ENCODE assay signal across 21 cellular contexts in the genomic region with DNA sequence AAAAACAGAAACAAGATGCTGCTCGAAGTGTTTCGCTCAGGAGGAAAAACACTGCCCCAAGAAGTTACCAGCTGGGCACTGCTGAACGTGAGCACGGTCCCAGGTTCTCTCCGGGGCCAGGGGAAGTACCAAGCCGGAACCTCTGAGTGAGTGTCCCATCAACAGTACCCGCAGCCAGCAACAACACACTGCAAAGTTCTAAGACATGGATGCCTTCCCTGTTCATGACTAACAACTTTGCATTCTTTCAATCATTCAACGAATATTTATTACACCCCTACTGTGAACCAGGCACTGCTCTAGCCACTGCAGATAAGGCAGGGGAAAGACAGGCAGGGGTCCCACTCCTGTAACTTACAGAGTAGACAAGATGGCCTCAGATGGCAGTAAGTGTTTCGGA.
A peak's percentile ranks its signal among the peaks of the same experiment; 100 is the strongest.
DNase-seq lines count a peak whose midpoint lies in the region; ATAC-seq and TF ChIP-seq lines count a peak whose summit lies in the region.
"Had no signal": no experiment of that assay in that cellular context is flagged by ENCODE, and none has a peak within 500 bp of the region (broad histone marks: within the 10 kb centered on the region; RNA-seq: fewer than 3 reads in every experiment).

No MANE protein-coding gene starts in this region.

- TF ChIP-seq CTCF in IMR-90 (conservative IDR thresholded peaks at IDR 0.05; ENCODE audit: low read depth, low read length) (no peak), glutamatergic neuron (IDR thresholded peaks at IDR 0.05; ENCODE audit: partially characterized antibody, unreplicated experiment) (no peak), GM10248 (IDR thresholded peaks at IDR 0.05; ENCODE audit: control extremely low read depth, extremely low read depth, low read depth, missing control alignments) (no peak)

- H3K9me3 ChIP-seq in IMR-90 (ENCODE audit: control insufficient read depth, insufficient read depth, low read length): 0 out of 2 replicates have a peak, but pooled peaks cover 2% of the 10 kb centered on the region
- H3K9me3 ChIP-seq: colonic mucosa, pancreas, thyroid gland had no signal

- H3K36me3 Mint-ChIP-seq in glutamatergic neuron (ENCODE audit: unreplicated experiment): no peaks in the 10 kb centered on the region
- H3K36me3 Mint-ChIP-seq in effector memory CD8-positive, alpha-beta T cell (ENCODE audit: insufficient read depth): no peaks in the 10 kb centered on the region

- H3K27ac ChIP-seq in IMR-90 (ENCODE audit: insufficient read depth, low read length): no peak overlapping the region
- H3K27ac ChIP-seq: colonic mucosa, pancreas, thyroid gland had no signal

- H4K8ac ChIP-seq in IMR-90 (ENCODE audit: low read depth in 2 of 2, low read length in 2 of 2): peak overlapping the region in 1 of 2 experiments; percentile 52; a peak in 1 of 4 replicates

- peaks cover 6% of the 10 kb centered on the region; the same call in 1 of the 2 replicates for H3K36me3 ChIP-seq in IMR-90 (ENCODE audit: control insufficient read depth, insufficient read depth, low read length)
- H3K36me3 ChIP-seq: colonic mucosa, pancreas, thyroid gland had no signal

- no peak for TF ChIP-seq RAD21 in IMR-90 (IDR thresholded peaks at IDR 0.05; ENCODE audit: low read length)

- no peak overlapping the region for H3K4me3 ChIP-seq in IMR-90 (ENCODE audit: insufficient read depth, low read depth, low read length)
- H3K4me3 ChIP-seq: colonic mucosa, GM12878, pancreas, thyroid gland had no signal

- H3K18ac ChIP-seq in IMR-90 (ENCODE audit: low read depth, low read length): no peak overlapping the region

- no peak overlapping the region for H4K5ac ChIP-seq in IMR-90 (ENCODE audit: low read depth, low read length)

- H3K4me1 Mint-ChIP-seq in glutamatergic neuron (ENCODE audit: low read depth, unreplicated experiment): peaks cover 40% of the 10 kb centered on the region
- H3K4me1 Mint-ChIP-seq in effector memory CD8-positive, alpha-beta T cell (ENCODE audit: low read depth in 2 of 2): peaks cover 2 to 4% of the 10 kb centered on the region in 2 donors

- H3K14ac ChIP-seq in IMR-90 (replicated peaks; ENCODE audit: low read depth, low read length): peak overlapping the region; percentile 65

- intact Hi-C loops in IMR-90 (cut with micrococcal nuclease): no loop called here

- CTCF ChIA-PET in IMR-90 (lab: Yijun Ruan, JAX) (interaction anchor here (0.6 kb wide), 1 partner anchor 21 kb away, joined by 3 read pairs; no protein-coding TSS in a partner anchor), GM10248 (lab: Yijun Ruan, JAX) (interaction anchor here (1.0 to 4.2 kb wide), 8 partner anchors 10 to 83 kb away, joined by 3 to 19 read pairs (median 4); no protein-coding TSS in a partner anchor)

- peaks cover 9 to 15% of the 10 kb centered on the region in 2 experiments; a peak in 3 of 4 replicates for H3K79me1 ChIP-seq in IMR-90 (ENCODE audit: low read depth in 1 of 2, low read length in 2 of 2)

- TF ChIP-seq POLR2A in IMR-90 (IDR thresholded peaks at IDR 0.05; ENCODE audit: low read depth, low read length): no peak

- H3K4me1 ChIP-seq in IMR-90 (ENCODE audit: control insufficient read depth, insufficient read depth, low read length): peaks cover 2% of the 10 kb centered on the region
- H3K4me1 ChIP-seq: colonic mucosa, pancreas had no signal

- no peak overlapping the region for H3K23ac ChIP-seq in IMR-90 (ENCODE audit: low read depth, low read length)

- POLR2A ChIA-PET in IMR-90 (lab: Charles Lee; ENCODE audit: unreplicated experiment): no interaction called here
- POLR2A ChIA-PET in GM10248 (lab: Yijun Ruan, JAX): no interaction called here

- no TSS peak for BruUV-seq in IMR-90 (replicated peaks; lab: Mats Ljungman, UMichigan)

- dilution Hi-C loops in IMR-90 (cut with HindIII; ENCODE audit: low sequenced_read_pairs, unreplicated experiment): no loop called here

- no peak overlapping the region for H2BK20ac ChIP-seq in IMR-90 (ENCODE audit: low read depth, low read length)

- H2AK5ac ChIP-seq in IMR-90 (ENCODE audit: low read depth, low read length): peak overlapping the region; percentile 43

- no peak overlapping the region for H3K4me2 ChIP-seq in IMR-90 (ENCODE audit: low read depth, low read length)

- H3K27me3 ChIP-seq in IMR-90 (ENCODE audit: control insufficient read depth, insufficient read depth, low read length): no peaks in the 10 kb centered on the region
- H3K27me3 ChIP-seq: colonic mucosa, pancreas, thyroid gland had no signal

- H3K27me3 Mint-ChIP-seq in glutamatergic neuron (ENCODE audit: unreplicated experiment): no peaks in the 10 kb centered on the region
- H3K27me3 Mint-ChIP-seq in effector memory CD8-positive, alpha-beta T cell: no peaks in the 10 kb centered on the region
- H3K27me3 Mint-ChIP-seq: activated naive CD8-positive, alpha-beta T cell had no signal

- H3K56ac ChIP-seq in IMR-90 (ENCODE audit: extremely low read depth, insufficient read depth, low read length): no peak overlapping the region

- no peak overlapping the region for H2BK5ac ChIP-seq in IMR-90 (ENCODE audit: low read depth, low read length, poor library complexity, severe bottlenecking)

- H2BK120ac ChIP-seq in IMR-90 (ENCODE audit: low read depth, low read length): no peak overlapping the region

- no peak overlapping the region for H3K9ac ChIP-seq in IMR-90 (ENCODE audit: low read depth, low read length)

- peak overlapping the region; percentile 37 for H2AK9ac ChIP-seq in IMR-90 (replicated peaks; ENCODE audit: low read depth, low read length, poor library complexity)

- DNase-seq in EH (ENCODE audit: low read depth) (peak; percentile 57), IMR-90 (peak; percentile 45), glutamatergic neuron (no peak), renal cortical epithelial cell (ENCODE audit: low read depth) (peak; percentile 21), GM10248 (ENCODE audit: extremely low spot score) (no peak), SKM-1 treated with dmso at 0.1 percent for 144 hours (lab: John Stamatoyannopoulos, UW; ENCODE audit: unreplicated experiment) (no peak)
- DNase-seq in effector memory CD8-positive, alpha-beta T cell: no peak
- DNase-seq: C1 segment of cervical spinal cord; colonic mucosa; DND-41; NCI-H1105; NCI-H345; OCI-M1; pancreas; stimulated activated CD4-positive, alpha-beta T cell treated with anti-CD3 and anti-CD28 coated beads, Interleukin-1b, Interleukin-23, amount 100 ng/mL, for 48 hours had no signal

- in situ Hi-C loops in IMR-90 (cut with MboI; ENCODE audit: low sequenced_read_pairs): no loop called here

- WGBS in IMR-90 (ENCODE audit: extremely low coverage in 2 of 2, insufficient read length in 1 of 2), 2 experiments: 82% methylated on average over 5 of the region's 9 CpGs; no CpG with 5 or more reads in 1 of the 2 experiments

- ATAC-seq in IMR-90 (ENCODE audit: low read depth) (peak; percentile 73), GM21737 (IDR thresholded peaks at IDR 0.05; ENCODE audit: unreplicated experiment) (no peak)
- ATAC-seq in effector memory CD8-positive, alpha-beta T cell (replicated peaks): no peak
- ATAC-seq: activated CD4-positive, CD25-positive, alpha-beta regulatory T cell treated with anti-CD3 and anti-CD28 coated beads, Interleukin-2, amount 50 U/mL, for 24 hours; GM12878; pancreas had no signal

- no peak overlapping the region for H3K4me3 Mint-ChIP-seq in glutamatergic neuron (ENCODE audit: unreplicated experiment)
- H3K4me3 Mint-ChIP-seq in effector memory CD8-positive, alpha-beta T cell: no peak overlapping the region
- H3K4me3 Mint-ChIP-seq: activated naive CD8-positive, alpha-beta T cell; mesothelial cell of epicardium had no signal

- peak overlapping the region; percentile 10 for H3K27ac Mint-ChIP-seq in glutamatergic neuron (ENCODE audit: unreplicated experiment)
- H3K27ac Mint-ChIP-seq in effector memory CD8-positive, alpha-beta T cell: no peak overlapping the region
- H3K27ac Mint-ChIP-seq: activated naive CD8-positive, alpha-beta T cell had no signal

- peak overlapping the region; percentile 35 for H2AFZ ChIP-seq in IMR-90 (replicated peaks; ENCODE audit: low read length, poor library complexity)

- 0 out of 2 replicates have a peak overlapping the region, but pooled peaks have one; percentile 10 for H4K91ac ChIP-seq in IMR-90 (ENCODE audit: insufficient read depth, low read depth, low read length)

- no peaks in the 10 kb centered on the region; the same call in 1 of the 2 replicates for H3K9me1 ChIP-seq in IMR-90 (ENCODE audit: insufficient read depth, low read length)

- peaks cover 1% of the 10 kb centered on the region for H3K9me3 Mint-ChIP-seq in glutamatergic neuron (ENCODE audit: unreplicated experiment)
- H3K9me3 Mint-ChIP-seq in effector memory CD8-positive, alpha-beta T cell: no peaks in the 10 kb centered on the region
- H3K9me3 Mint-ChIP-seq: mesothelial cell of epicardium had no signal

- H2BK15ac ChIP-seq in IMR-90 (ENCODE audit: low read depth, low read length): no peak overlapping the region

- H4K20me1 ChIP-seq in IMR-90 (ENCODE audit: insufficient read depth, low read length): no peaks in the 10 kb centered on the region

- H3K4ac ChIP-seq in IMR-90 (ENCODE audit: low read depth, low read length): 0 out of 2 replicates have a peak overlapping the region, but pooled peaks have one; percentile 20

TF ChIP-seq in IMR-90, 13 proteins besides CTCF, POLR2A, EP300 and RAD21 (continues in another document):
- no peak for TF ChIP-seq BHLHE40 (IDR thresholded peaks at IDR 0.05; ENCODE audit: low read depth, low read length)
- no peak for TF ChIP-seq FOS (IDR thresholded peaks at IDR 0.05; ENCODE audit: low read depth, low read length)
- TF ChIP-seq, protein P1, sequence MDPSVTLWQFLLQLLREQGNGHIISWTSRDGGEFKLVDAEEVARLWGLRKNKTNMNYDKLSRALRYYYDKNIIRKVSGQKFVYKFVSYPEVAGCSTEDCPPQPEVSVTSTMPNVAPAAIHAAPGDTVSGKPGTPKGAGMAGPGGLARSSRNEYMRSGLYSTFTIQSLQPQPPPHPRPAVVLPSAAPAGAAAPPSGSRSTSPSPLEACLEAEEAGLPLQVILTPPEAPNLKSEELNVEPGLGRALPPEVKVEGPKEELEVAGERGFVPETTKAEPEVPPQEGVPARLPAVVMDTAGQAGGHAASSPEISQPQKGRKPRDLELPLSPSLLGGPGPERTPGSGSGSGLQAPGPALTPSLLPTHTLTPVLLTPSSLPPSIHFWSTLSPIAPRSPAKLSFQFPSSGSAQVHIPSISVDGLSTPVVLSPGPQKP (IDR thresholded peaks at IDR 0.05; ENCODE audit: borderline replicate concordance, low read depth, low read length): no peak
- no peak for TF ChIP-seq RFX5 (IDR thresholded peaks at IDR 0.05; ENCODE audit: low read depth, low read length)
- TF ChIP-seq MAFK (IDR thresholded peaks at IDR 0.05; ENCODE audit: low read depth, low read length): no peak
- TF ChIP-seq SMC3 (IDR thresholded peaks at IDR 0.05; ENCODE audit: low read depth, low read length): no peak
- TF ChIP-seq, protein P2, sequence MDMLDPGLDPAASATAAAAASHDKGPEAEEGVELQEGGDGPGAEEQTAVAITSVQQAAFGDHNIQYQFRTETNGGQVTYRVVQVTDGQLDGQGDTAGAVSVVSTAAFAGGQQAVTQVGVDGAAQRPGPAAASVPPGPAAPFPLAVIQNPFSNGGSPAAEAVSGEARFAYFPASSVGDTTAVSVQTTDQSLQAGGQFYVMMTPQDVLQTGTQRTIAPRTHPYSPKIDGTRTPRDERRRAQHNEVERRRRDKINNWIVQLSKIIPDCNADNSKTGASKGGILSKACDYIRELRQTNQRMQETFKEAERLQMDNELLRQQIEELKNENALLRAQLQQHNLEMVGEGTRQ (IDR thresholded peaks at IDR 0.05; ENCODE audit: low read depth, low read length): no peak

Comparison
In these comparisons a context has a peak if more than half of its experiments do, and no peak if none do; other contexts are left out.
1. DNase-seq: peak in EH (single experiment), IMR-90 (single experiment) and renal cortical epithelial cell (single experiment); none in glutamatergic neuron (single experiment), GM10248 (single experiment), SKM-1 treated with dmso at 0.1 percent for 144 hours (single experiment) and effector memory CD8-positive, alpha-beta T cell (0 of 3).